In the genomic region with DNA sequence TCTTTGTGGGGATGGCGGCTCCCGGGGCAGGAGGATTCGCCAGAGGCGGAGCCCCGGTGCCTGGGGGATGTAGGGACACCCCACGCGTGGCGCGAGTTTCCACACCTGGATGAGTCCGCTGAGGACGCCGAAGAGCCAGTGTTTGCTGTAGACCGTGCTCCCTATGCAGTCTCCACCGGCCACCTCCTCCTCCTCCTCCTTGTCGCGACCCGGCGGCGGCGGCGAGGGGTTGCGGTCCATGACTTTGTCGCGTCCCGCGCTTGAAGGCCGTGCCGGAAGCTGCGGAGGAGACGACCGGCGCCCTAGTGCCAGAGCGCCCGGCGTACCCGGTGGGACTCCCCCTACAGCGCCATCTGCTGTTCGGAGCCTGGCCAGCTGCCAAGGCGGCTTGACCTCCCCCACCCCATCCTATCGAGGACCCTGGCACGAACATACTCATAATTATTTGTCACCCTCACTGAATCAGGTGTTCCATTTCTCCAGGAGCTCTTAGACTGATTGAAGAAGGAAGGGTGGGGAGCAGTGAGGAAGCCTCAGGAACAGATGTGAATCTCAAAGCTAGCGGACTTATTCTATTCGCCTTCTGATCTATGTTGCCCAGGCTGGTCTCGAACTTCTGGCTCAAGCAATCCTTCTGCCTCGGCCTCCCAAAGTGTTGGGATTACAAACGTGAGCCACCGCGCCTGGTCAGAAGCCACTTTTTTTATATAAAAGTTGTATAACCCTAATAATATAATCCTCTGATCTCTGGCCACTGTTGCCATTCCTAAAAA, we compare ENCODE assay signal across 8 cellular contexts.
DNase-seq lines count a peak whose midpoint lies in the region; ATAC-seq and TF ChIP-seq lines count a peak whose summit lies in the region.

A gene with protein sequence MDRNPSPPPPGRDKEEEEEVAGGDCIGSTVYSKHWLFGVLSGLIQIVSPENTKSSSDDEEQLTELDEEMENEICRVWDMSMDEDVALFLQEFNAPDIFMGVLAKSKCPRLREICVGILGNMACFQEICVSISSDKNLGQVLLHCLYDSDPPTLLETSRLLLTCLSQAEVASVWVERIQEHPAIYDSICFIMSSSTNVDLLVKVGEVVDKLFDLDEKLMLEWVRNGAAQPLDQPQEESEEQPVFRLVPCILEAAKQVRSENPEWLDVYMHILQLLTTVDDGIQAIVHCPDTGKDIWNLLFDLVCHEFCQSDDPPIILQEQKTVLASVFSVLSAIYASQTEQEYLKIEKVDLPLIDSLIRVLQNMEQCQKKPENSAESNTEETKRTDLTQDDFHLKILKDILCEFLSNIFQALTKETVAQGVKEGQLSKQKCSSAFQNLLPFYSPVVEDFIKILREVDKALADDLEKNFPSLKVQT (minus strand): TSS at position 281 of the 773 bp plus-strand sequence. CDS start 41 bp downstream, at position 240.

- TF ChIP-seq CTCF in WI38 (IDR thresholded peaks at IDR 0.05; ENCODE audit: low read depth, low read length) (peak; percentile 47), cardiac fibroblast (IDR thresholded peaks at IDR 0.05; ENCODE audit: low read depth, low read length) (peak; percentile 47)

- DNase-seq in AG08396 (ENCODE audit: low spot score) (peak; percentile 89), NCI-H2196 treated with DMSO at 0.1 percent for 48 hours (lab: John Stamatoyannopoulos, UW; ENCODE audit: unreplicated experiment) (peak; percentile 84), cardiac fibroblast (ENCODE audit: low read depth in 2 of 2) (peak; percentile 77 to 79), iris pigment epithelial cell (ENCODE audit: low read depth) (peak; percentile 70)
- DNase-seq in stimulated activated CD4-positive, alpha-beta T cell treated with anti-CD3 and anti-CD28 coated beads, Interleukin-12 subunit alpha, Interleukin-12 subunit beta, amount 100 ng/mL, for 4 hours, result peak; percentile 94

- ATAC-seq in GM18870 (IDR thresholded peaks at IDR 0.05; ENCODE audit: unreplicated experiment), result peak; percentile 76
- ATAC-seq in HG03135 (IDR thresholded peaks at IDR 0.05; ENCODE audit: unreplicated experiment), result peak; percentile 92

- H3K4me3 ChIP-seq in WI38 (ENCODE audit: low read depth, low read length) (peak within 1 kb of the TSS; percentile 95), cardiac fibroblast (replicated peaks in 1 of 2; ENCODE audit: low read depth in 2 of 2, low read length in 2 of 2) (peak within 1 kb of the TSS; percentile 81 to 98)

Comparison
In these comparisons a context has a peak if more than half of its experiments do, and no peak if none do; other contexts are left out.
1. Peak in every context shown above with its lines: DNase-seq, ATAC-seq and H3K4me3 ChIP-seq.